In genomic region chr4:40656221-40656863, GRCh38 we compare ENCODE assay signal across 14 cellular contexts. TPM values are rescaled to one million over a fixed set of nuclear protein-coding genes. Genes with fewer than 3 reads are reported as not detected.
DNase-seq lines count a peak whose midpoint lies in the region; ATAC-seq and TF ChIP-seq lines count a peak whose summit lies in the region.
"Had no signal": no experiment of that assay in that cellular context is flagged by ENCODE, and none has a peak within 500 bp of the region (broad histone marks: within the 10 kb centered on the region; RNA-seq: fewer than 3 reads in every experiment).

No MANE protein-coding gene starts in this region.

- DNase-seq in GM13977 (ENCODE audit: low spot score): peak; percentile 35
- peak; percentile 84 for DNase-seq in NOMO-1 treated with DMSO at 0.1 percent for 48 hours (lab: John Stamatoyannopoulos, UW; ENCODE audit: unreplicated experiment)
- no peak for DNase-seq in NCI-H2171 (lab: John Stamatoyannopoulos, UW)
- DNase-seq in dermis blood vessel endothelial cell: no peak
- DNase-seq in islet precursor cell: no peak
- no peak for DNase-seq in left colon
- DNase-seq: activated naive CD4-positive, alpha-beta T cell treated with anti-CD3 and anti-CD28 coated beads, Interleukin-2, amount 10 ng/mL, durations not matched to agents 7 days and 5 days; DMS79 treated with DMSO at 0.1 percent for 48 hours; left lung; SK-N-SH; substantia nigra had no signal

- TF ChIP-seq CTCF in GM13977 (IDR thresholded peaks at IDR 0.05; ENCODE audit: extremely low read depth, insufficient read depth, missing control alignments): no peak

- intact Hi-C loops in left colon (cut with DNase I, micrococcal nuclease): no loop called here

- in situ Hi-C loops in GM13977 (cut with MboI; ENCODE audit: low pct_unique_long_range_greater_than_20kb, low sequenced_read_pairs, unreplicated experiment): no loop called here

- ATAC-seq in GM19463 (IDR thresholded peaks at IDR 0.05; ENCODE audit: unreplicated experiment) (peak; percentile 95), HG03064 (IDR thresholded peaks at IDR 0.05; ENCODE audit: low read depth, unreplicated experiment) (peak; percentile 88), left colon (no peak)
- ATAC-seq: K562, left lung had no signal

RNA-seq across cellular contexts. Expression of gene RBM47, which starts 26.7 kb away (rescaled TPM):
- total RNA-seq in dermis blood vessel endothelial cell (1.0 and 4.6 TPM in 2 replicates), left colon (100 to 1,000 TPM; 301 to 304 TPM)

Comparison
In these comparisons a context has a peak if more than half of its experiments do, and no peak if none do; other contexts are left out.
1. DNase-seq: peak in GM13977 (single experiment) and NOMO-1 treated with DMSO at 0.1 percent for 48 hours (single experiment); none in NCI-H2171 (single experiment), dermis blood vessel endothelial cell (single experiment), islet precursor cell (single experiment) and left colon (0 of 2).
2. RNA of gene RBM47, which starts 26.7 kb away (total RNA-seq): 301 to 304 TPM in left colon; 1.0 to 4.6 TPM in dermis blood vessel endothelial cell; every median in the first group is over 10 times any median in the second.